1 cellular context compared by ENCODE assay signal in the genomic region with DNA sequence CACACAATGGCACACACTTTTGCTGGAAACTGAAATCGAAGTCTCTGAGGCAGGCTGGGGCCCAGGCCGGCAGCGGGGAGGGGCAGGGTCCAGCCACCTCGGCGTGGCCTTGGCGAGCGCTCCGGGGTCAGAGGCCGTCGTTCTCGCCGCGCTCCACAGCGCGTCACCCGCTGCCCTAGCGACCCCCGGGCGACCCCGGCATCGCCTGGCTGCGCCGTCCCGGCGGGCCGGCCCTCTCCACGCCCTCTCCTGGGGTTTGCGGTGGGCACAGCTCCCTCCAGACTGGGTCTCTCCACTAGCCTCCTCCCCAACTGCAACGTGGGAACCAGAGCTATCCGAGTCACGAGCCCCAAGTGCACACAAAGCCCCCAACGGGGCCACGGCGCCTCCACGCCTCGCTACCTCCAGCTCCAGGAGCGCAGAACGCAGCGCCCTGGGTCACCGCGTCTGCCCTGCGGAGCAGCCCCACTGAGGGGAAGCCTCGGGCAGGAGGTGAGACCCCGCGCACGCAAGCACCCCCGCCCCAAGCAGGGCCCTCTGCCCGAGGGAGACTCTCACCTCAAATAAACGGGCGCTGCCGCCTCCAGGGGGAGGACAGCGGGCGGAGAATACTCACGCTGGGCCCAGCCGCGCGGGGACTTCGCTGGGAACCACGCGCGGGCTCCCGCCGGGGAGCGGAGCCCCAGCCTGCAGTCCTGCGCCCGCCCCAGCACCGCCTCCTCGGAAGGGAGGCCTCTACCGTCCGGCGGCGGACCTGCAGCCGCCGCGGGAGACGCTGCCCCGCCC.
A peak's percentile ranks its signal among the peaks of the same experiment; 100 is the strongest.
TF ChIP-seq lines count a peak whose summit lies in the region.

No MANE protein-coding gene starts in this region.

TF ChIP-seq in HEK293, 187 proteins besides CTCF, POLR2A, EP300 and RAD21 (continued from another document):
- TF ChIP-seq, protein P1, sequence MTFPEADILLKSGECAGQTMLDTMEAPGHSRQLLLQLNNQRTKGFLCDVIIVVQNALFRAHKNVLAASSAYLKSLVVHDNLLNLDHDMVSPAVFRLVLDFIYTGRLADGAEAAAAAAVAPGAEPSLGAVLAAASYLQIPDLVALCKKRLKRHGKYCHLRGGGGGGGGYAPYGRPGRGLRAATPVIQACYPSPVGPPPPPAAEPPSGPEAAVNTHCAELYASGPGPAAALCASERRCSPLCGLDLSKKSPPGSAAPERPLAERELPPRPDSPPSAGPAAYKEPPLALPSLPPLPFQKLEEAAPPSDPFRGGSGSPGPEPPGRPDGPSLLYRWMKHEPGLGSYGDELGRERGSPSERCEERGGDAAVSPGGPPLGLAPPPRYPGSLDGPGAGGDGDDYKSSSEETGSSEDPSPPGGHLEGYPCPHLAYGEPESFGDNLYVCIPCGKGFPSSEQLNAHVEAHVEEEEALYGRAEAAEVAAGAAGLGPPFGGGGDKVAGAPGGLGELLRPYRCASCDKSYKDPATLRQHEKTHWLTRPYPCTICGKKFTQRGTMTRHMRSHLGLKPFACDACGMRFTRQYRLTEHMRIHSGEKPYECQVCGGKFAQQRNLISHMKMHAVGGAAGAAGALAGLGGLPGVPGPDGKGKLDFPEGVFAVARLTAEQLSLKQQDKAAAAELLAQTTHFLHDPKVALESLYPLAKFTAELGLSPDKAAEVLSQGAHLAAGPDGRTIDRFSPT (tag by site-specific recombination; IDR thresholded peaks at IDR 0.05) = no peak
- peak; percentile 76 for TF ChIP-seq ZXDB (tag by site-specific recombination; IDR thresholded peaks at IDR 0.05)
- TF ChIP-seq ZNF302 (tag by site-specific recombination; IDR thresholded peaks at IDR 0.05; ENCODE audit: low read depth) = no peak
- no peak for TF ChIP-seq ZNF112 (tag by site-specific recombination; IDR thresholded peaks at IDR 0.05)
- TF ChIP-seq KLF8 (tag by site-specific recombination; IDR thresholded peaks at IDR 0.05) = no peak; the same call in 1 of the 2 replicates
